ENCODE assay signal across 19 cellular contexts in genomic region chr7:133282094-133282493, GRCh38. TPM values are rescaled to one million over a fixed set of nuclear protein-coding genes. Genes with fewer than 3 reads are reported as not detected.
DNase-seq lines count a peak whose midpoint lies in the region; ATAC-seq, FAIRE-seq and TF ChIP-seq lines count a peak whose summit lies in the region.
"Had no signal": no experiment of that assay in that cellular context is flagged by ENCODE, and none has a peak within 500 bp of the region (broad histone marks: within the 10 kb centered on the region; RNA-seq: fewer than 3 reads in every experiment).

No MANE protein-coding gene starts in this region.

- ATAC-seq in K562 (peak; percentile 78), GM18520 (IDR thresholded peaks at IDR 0.05; ENCODE audit: unreplicated experiment) (no peak)

- H3K79me2 ChIP-seq in K562 (ENCODE audit: control insufficient read depth, insufficient read depth, low read length) = peaks cover 3% of the 10 kb centered on the region; the same call in 1 of the 3 replicates

- POLR2A ChIA-PET in HEK293 (lab: Yijun Ruan, JAX) = no interaction called here
- POLR2A ChIA-PET in K562 (lab: Yijun Ruan, JAX) = interaction anchor here (0.6 to 1.1 kb wide), 2 partner anchors 11 to 181 kb away, joined by 3 to 5 read pairs; no protein-coding TSS in a partner anchor

- no peaks in the 10 kb centered on the region for H4K20me1 ChIP-seq in K562 (replicated peaks; ENCODE audit: control insufficient read depth, insufficient read depth, low read length)

- H3K27me3 Mint-ChIP-seq in osteocyte (ENCODE audit: unreplicated experiment) = no peaks in the 10 kb centered on the region
- H3K27me3 Mint-ChIP-seq: CD4-positive, alpha-beta memory T cell had no signal

- no TSS peak for BruUV-seq in K562 (replicated peaks; lab: Mats Ljungman, UMichigan)

- no peak overlapping the region for H3K4me3 ChIP-seq in HEK293 (ENCODE audit: low read depth, low read length)
- no peak overlapping the region for H3K4me3 ChIP-seq in K562
- no peak overlapping the region for H3K4me3 ChIP-seq in right atrium auricular region
- H3K4me3 ChIP-seq in H7 (ENCODE audit: insufficient read depth, low read depth, low read length) = no peak overlapping the region

- H3K4me1 Mint-ChIP-seq in osteocyte (ENCODE audit: unreplicated experiment) = no peaks in the 10 kb centered on the region

- H3K27me3 ChIP-seq in K562 (ENCODE audit: control insufficient read depth in 2 of 2, insufficient read depth in 2 of 2, low read length in 2 of 2) = no peaks in the 10 kb centered on the region
- H3K27me3 ChIP-seq in right atrium auricular region = no peaks in the 10 kb centered on the region
- no peaks in the 10 kb centered on the region for H3K27me3 ChIP-seq in H7 (ENCODE audit: control insufficient read depth, insufficient read depth, low read length)
- H3K27me3 ChIP-seq: BE2C had no signal

- no peaks in the 10 kb centered on the region for H3K9me1 ChIP-seq in K562 (ENCODE audit: control insufficient read depth, insufficient read depth, low read length)

- TF ChIP-seq EP300 in K562 (IDR thresholded peaks at IDR 0.05; ENCODE audit: low read length) = no peak

- peaks cover 25% of the 10 kb centered on the region for H3K36me3 Mint-ChIP-seq in osteocyte (ENCODE audit: unreplicated experiment)

- H3K9me3 Mint-ChIP-seq in osteocyte (ENCODE audit: unreplicated experiment) = no peaks in the 10 kb centered on the region
- H3K9me3 Mint-ChIP-seq: HFFc6 had no signal

- H3K36me3 ChIP-seq in HEK293 (ENCODE audit: control insufficient read depth in 2 of 2, insufficient read depth in 1 of 2, low read length in 2 of 2) (peaks cover 4 to 17% of the 10 kb centered on the region in 2 experiments; a peak in 2 of 3 replicates), K562 (ENCODE audit: control insufficient read depth, insufficient read depth, low read length) (peaks cover 14% of the 10 kb centered on the region; the same call in 2 of the 3 replicates), right atrium auricular region (no peaks in the 10 kb centered on the region), H7 (replicated peaks; ENCODE audit: control insufficient read depth, insufficient read depth, low read length) (no peaks in the 10 kb centered on the region)

- TF ChIP-seq RAD21 in K562 (CRISPR knock-in tag; conservative IDR thresholded peaks at IDR 0.05 in 1 of 2, IDR thresholded peaks at IDR 0.05 in 1 of 2) = no peak

- H3K27ac ChIP-seq in HEK293 (ENCODE audit: extremely low read depth, low read depth, low read length) (no peak overlapping the region), K562 (ENCODE audit: extremely low read depth, low read depth, low read length) (peak overlapping the region; percentile 46; the same call in 1 of the 3 replicates), right atrium auricular region (no peak overlapping the region)
- H3K27ac ChIP-seq: C4-2B had no signal

- TF ChIP-seq CTCF in HEK293 (tag by site-specific recombination; IDR thresholded peaks at IDR 0.05) (no peak), K562 (IDR thresholded peaks at IDR 0.05 in 2 of 3, conservative IDR thresholded peaks at IDR 0.05 in 1 of 3; ENCODE audit: insufficient read depth in 2 of 3, low read depth in 1 of 3, low read length in 3 of 3) (no peak), osteocyte (IDR thresholded peaks at IDR 0.05) (no peak), right atrium auricular region (IDR thresholded peaks at IDR 0.05) (no peak)

- H3K4me2 ChIP-seq in K562 (ENCODE audit: insufficient read depth, low read length) = no peak overlapping the region

- intact Hi-C loops in K562 (cut with micrococcal nuclease) = no loop called here

- TF ChIP-seq POLR2A in K562 (conservative IDR thresholded peaks at IDR 0.05) = no peak

- H3K9me3 ChIP-seq in HEK293 (ENCODE audit: control insufficient read depth, insufficient read depth, low read depth, low read length) = no peaks in the 10 kb centered on the region
- H3K9me3 ChIP-seq in K562 (replicated peaks; ENCODE audit: control insufficient read depth, insufficient read depth, low read depth, low read length) = no peaks in the 10 kb centered on the region
- H3K9me3 ChIP-seq in right atrium auricular region = no peaks in the 10 kb centered on the region
- H3K9me3 ChIP-seq: BE2C had no signal

- WGBS in K562 (ENCODE audit: insufficient coverage, low coverage, missing lambda C conversion rate) = 32% methylated on average over 1 of the region's 1 CpG

- CTCF ChIA-PET in HEK293 (lab: Yijun Ruan, JAX) = interaction anchor here (0.5 to 0.7 kb wide), 3 partner anchors 13 to 1046 kb away, joined by 3 to 4 read pairs (median 3); no protein-coding TSS in a partner anchor
- CTCF ChIA-PET in K562 (lab: Yijun Ruan, JAX; ENCODE audit: low intra/inter-chr PET ratio) = no interaction called here

- no peak overlapping the region for H3K4me3 Mint-ChIP-seq in osteocyte (ENCODE audit: unreplicated experiment)
- H3K4me3 Mint-ChIP-seq: CD4-positive, alpha-beta memory T cell; HFFc6 had no signal

- H3K4me1 ChIP-seq in HEK293 (ENCODE audit: control insufficient read depth, insufficient read depth, low read length) = no peaks in the 10 kb centered on the region
- no peaks in the 10 kb centered on the region for H3K4me1 ChIP-seq in K562 (replicated peaks in 1 of 2; ENCODE audit: control insufficient read depth in 2 of 2, insufficient read depth in 2 of 2, low read length in 2 of 2)
- H3K4me1 ChIP-seq in right atrium auricular region = peaks cover 0 to 4% of the 10 kb centered on the region in 2 donors
- H3K4me1 ChIP-seq: BE2C had no signal

- DNase-seq in K562 (ENCODE audit: extremely low read depth in 1 of 4, low spot score in 3 of 4) (no peak), osteocyte (ENCODE audit: extremely low spot score, unreplicated experiment) (no peak), right atrium auricular region (ENCODE audit: low spot score) (no peak), H7 (no peak)
- DNase-seq: BE2C; CD4-positive, alpha-beta memory T cell; DMS153; DMS79 treated with DMSO at 0.1 percent for 48 hours; EL; GDM1; HFFc6; KBM-7 had no signal

- peak overlapping the region; percentile 3 for H3K27ac Mint-ChIP-seq in osteocyte (ENCODE audit: unreplicated experiment)
- H3K27ac Mint-ChIP-seq: HFFc6 had no signal

- H3K9ac ChIP-seq in K562 (ENCODE audit: insufficient read depth in 1 of 2, low read depth in 2 of 2, low read length in 2 of 2) = no peak overlapping the region

- in situ Hi-C loops in K562 (cut with MboI) = no loop called here

- FAIRE-seq in G401.6 (lab: Jason Lieb, UNC) = peak; percentile 67
- no peak for FAIRE-seq in K562 (lab: Jason Lieb, UNC)
- FAIRE-seq: GM12892, H54, HTR-8/SVneo had no signal

- no peak overlapping the region for H2AFZ ChIP-seq in K562 (ENCODE audit: low read depth, low read length)

TF ChIP-seq in HEK293, 187 proteins besides CTCF, POLR2A, EP300 and RAD21:
- TF ChIP-seq PRDM6 (tag by site-specific recombination; IDR thresholded peaks at IDR 0.05) (0 out of 2 replicates have a peak, but pooled peaks have one; percentile 27), ZNF585B (tag by site-specific recombination; IDR thresholded peaks at IDR 0.05) (no peak)

TF ChIP-seq in K562, 482 proteins besides CTCF, POLR2A, EP300 and RAD21:
- TF ChIP-seq C11orf30 (IDR thresholded peaks at IDR 0.05; ENCODE audit: low read depth) (peak; percentile 94), XRCC5 (IDR thresholded peaks at IDR 0.05; ENCODE audit: low read depth, low read length) (no peak), GABPB1 (CRISPR knock-in tag; IDR thresholded peaks at IDR 0.05) (no peak), THRAP3 (IDR thresholded peaks at IDR 0.05; ENCODE audit: borderline replicate concordance) (no peak), ARNT (IDR thresholded peaks at IDR 0.05) (no peak), MAFK (IDR thresholded peaks at IDR 0.05; ENCODE audit: low read length) (peak; percentile 49; the same call in 1 of the 2 replicates), NFE2 (IDR thresholded peaks at IDR 0.05; ENCODE audit: low read depth) (peak; percentile 75), MAFF (IDR thresholded peaks at IDR 0.05; ENCODE audit: low read length) (peak; percentile 74), RFX1 (IDR thresholded peaks at IDR 0.05) (no peak), NFE2L1 (tag; IDR thresholded peaks at IDR 0.05; ENCODE audit: borderline replicate concordance, low read depth) (peak; percentile 77), ARID1B (IDR thresholded peaks at IDR 0.05) (peak; percentile 18; the same call in 1 of the 2 replicates), ZNF316 (IDR thresholded peaks at IDR 0.05) (peak; percentile 95), MAFG (tag; conservative IDR thresholded peaks at IDR 0.05) (peak; percentile 96)

RNA-seq across cellular contexts. Expression of gene EXOC4, which starts 29.2 kb away (rescaled TPM):
- 398 and 596 TPM in 2 replicates for total RNA-seq in K562 (2011; cell fraction: chromatin; rRNA removed; ENCODE audit: low replicate concordance)
- total RNA-seq in K562 (2011; cell fraction: nucleolus; rRNA removed) = 144 and 188 TPM in 2 replicates
- 271 and 334 TPM in 2 replicates for total RNA-seq in K562 (2011; cell fraction: nucleoplasm; rRNA removed)
- 41.2 and 50.4 TPM in 2 replicates for total RNA-seq in K562 (2014; rRNA removed)
- 60.3 and 68.3 TPM in 2 replicates for total RNA-seq in K562 (2014; rRNA removed; fragmentation: Illumina TruSeq; extraction: Trizol)
- total RNA-seq in K562 (2015; rRNA removed; fragmentation: Illumina TruSeq; extraction: Trizol) = 53.4 and 60.6 TPM in 2 replicates
- total RNA-seq in K562 (2021) = 54.8 and 59.3 TPM in 2 replicates
- 69.6 and 73.1 TPM in 2 replicates for polyA plus RNA-seq in K562 (2011; rRNA removed)
- 28.2 and 50.6 TPM in 2 replicates for polyA plus RNA-seq in K562 (2011; cell fraction: cytosol; rRNA removed)
- polyA plus RNA-seq in K562 (2011; cell fraction: nucleus; rRNA removed) = 55.8 and 68.8 TPM in 2 replicates
- 36.0 and 52.3 TPM in 2 replicates for polyA plus RNA-seq in K562 (2012)
- polyA plus RNA-seq in K562 (2014; fragmentation: Illumina TruSeq; extraction: Trizol) = 45.2 and 46.6 TPM in 2 replicates
- polyA plus RNA-seq in K562 (2014; fragmentation: Nextera tagmentation; extraction: Ambion mirVana) = 10 to 100 TPM; 18.5 to 26.3 TPM
- 28.7 and 31.0 TPM in 2 replicates for polyA plus RNA-seq in K562 (2014; rRNA removed)
- 297 and 410 TPM in 2 replicates for polyA minus RNA-seq in K562 (2011; rRNA and poly(A)+ RNA removed)
- 42.7 and 73.7 TPM in 2 replicates for polyA minus RNA-seq in K562 (2011; cell fraction: cytosol; rRNA and poly(A)+ RNA removed)
- polyA minus RNA-seq in K562 (2011; cell fraction: nucleus; rRNA and poly(A)+ RNA removed) = 204 and 451 TPM in 2 replicates
- 99.9 and 105 TPM in 2 replicates for total RNA-seq in osteocyte
- 10 to 100 TPM; 24.7 to 30.6 TPM for total RNA-seq in right atrium auricular region
- 44.8 and 52.2 TPM in 2 replicates for total RNA-seq in H7 (2014; rRNA removed; shearing (Covaris generic))
